ENCODE assay signal across 21 cellular contexts in genomic region chr21:32206631-32207030, GRCh38.
DNase-seq lines count a peak whose midpoint lies in the region; ATAC-seq, FAIRE-seq and TF ChIP-seq lines count a peak whose summit lies in the region.
"Had no signal": no experiment of that assay in that cellular context is flagged by ENCODE, and none has a peak within 500 bp of the region (broad histone marks: within the 10 kb centered on the region; RNA-seq: fewer than 3 reads in every experiment).

No MANE protein-coding gene starts in this region.

- DNase-seq in NCI-H524 (lab: John Stamatoyannopoulos, UW) = peak; percentile 39 to 41
- peak; percentile 39 to 65 for DNase-seq in SJCRH30
- peak; percentile 46 for DNase-seq in islet precursor cell
- no peak for DNase-seq in pancreas
- DNase-seq in Right ventricle myocardium superior = no peak
- DNase-seq in GM13976 (ENCODE audit: low spot score) = no peak
- DNase-seq in AML-193 (lab: John Stamatoyannopoulos, UW) = no peak
- DNase-seq: ACHN; C1 segment of cervical spinal cord; CD8-positive, alpha-beta T cell; DND-41; IMR-90; NCI-H1436 treated with DMSO at 0.1 percent for 48 hours; NCI-H2029; NCI-H526 treated with DMSO at 0.1 percent for 48 hours; NK-92 treated with Interleukin-12 subunit alpha and Interleukin-12 subunit beta, amount 100 ng/mL, for 24 hours had no signal

- WGBS in pancreas, 2 donors = 76 to 87% methylated on average over 9 of the region's 9 CpGs

- H3K27ac ChIP-seq in SJCRH30 = peak overlapping the region; percentile 23; the same call in 1 of the 2 replicates
- no peak overlapping the region for H3K27ac ChIP-seq in pancreas
- H3K27ac ChIP-seq: KMS-11 had no signal

- ATAC-seq in pancreas (no peak), Right ventricle myocardium superior (ENCODE audit: poor library complexity) (no peak)
- ATAC-seq: CD8-positive, alpha-beta T cell; GM12878; HCT116; Panc1 had no signal

- intact Hi-C loops in pancreas (cut with DNase I) (no loop called here), Right ventricle myocardium superior (cut with DNase I) (no loop called here)

- no peak for FAIRE-seq in pancreas (lab: Jason Lieb, UNC)
- FAIRE-seq: GM12878, H1 had no signal

- H3K36me3 ChIP-seq in SJCRH30 = no peaks in the 10 kb centered on the region
- H3K36me3 ChIP-seq in pancreas = no peaks in the 10 kb centered on the region

- no peak for TF ChIP-seq CTCF in pancreas (IDR thresholded peaks at IDR 0.05)
- no peak for TF ChIP-seq CTCF in GM13976 (IDR thresholded peaks at IDR 0.05; ENCODE audit: borderline replicate concordance, control extremely low read depth, extremely low read depth, insufficient read depth, missing control alignments)

- H3K9me3 ChIP-seq in SJCRH30 (replicated peaks) = no peaks in the 10 kb centered on the region
- H3K9me3 ChIP-seq in pancreas = no peaks in the 10 kb centered on the region

- H3K27me3 ChIP-seq in SJCRH30 (no peaks in the 10 kb centered on the region), pancreas (no peaks in the 10 kb centered on the region)

- H3K4me1 ChIP-seq in SJCRH30 = peaks cover 22% of the 10 kb centered on the region
- H3K4me1 ChIP-seq in pancreas = no peaks in the 10 kb centered on the region

- in situ Hi-C loops in GM13976 (cut with MboI; ENCODE audit: low sequenced_read_pairs, unreplicated experiment) = no loop called here

- H3K4me3 ChIP-seq in SJCRH30 (peak overlapping the region; percentile 12; the same call in 1 of the 2 replicates), pancreas (no peak overlapping the region)
- H3K4me3 ChIP-seq: GM12878 had no signal

Comparison
In these comparisons a context has a peak if more than half of its experiments do, and no peak if none do; other contexts are left out.
1. DNase-seq: peak in NCI-H524 (2 of 2), SJCRH30 (2 of 2) and islet precursor cell (single experiment); none in pancreas (0 of 6), Right ventricle myocardium superior (single experiment), GM13976 (single experiment) and AML-193 (0 of 2).